ENCODE assay signal across 8 cellular contexts in the genomic region with DNA sequence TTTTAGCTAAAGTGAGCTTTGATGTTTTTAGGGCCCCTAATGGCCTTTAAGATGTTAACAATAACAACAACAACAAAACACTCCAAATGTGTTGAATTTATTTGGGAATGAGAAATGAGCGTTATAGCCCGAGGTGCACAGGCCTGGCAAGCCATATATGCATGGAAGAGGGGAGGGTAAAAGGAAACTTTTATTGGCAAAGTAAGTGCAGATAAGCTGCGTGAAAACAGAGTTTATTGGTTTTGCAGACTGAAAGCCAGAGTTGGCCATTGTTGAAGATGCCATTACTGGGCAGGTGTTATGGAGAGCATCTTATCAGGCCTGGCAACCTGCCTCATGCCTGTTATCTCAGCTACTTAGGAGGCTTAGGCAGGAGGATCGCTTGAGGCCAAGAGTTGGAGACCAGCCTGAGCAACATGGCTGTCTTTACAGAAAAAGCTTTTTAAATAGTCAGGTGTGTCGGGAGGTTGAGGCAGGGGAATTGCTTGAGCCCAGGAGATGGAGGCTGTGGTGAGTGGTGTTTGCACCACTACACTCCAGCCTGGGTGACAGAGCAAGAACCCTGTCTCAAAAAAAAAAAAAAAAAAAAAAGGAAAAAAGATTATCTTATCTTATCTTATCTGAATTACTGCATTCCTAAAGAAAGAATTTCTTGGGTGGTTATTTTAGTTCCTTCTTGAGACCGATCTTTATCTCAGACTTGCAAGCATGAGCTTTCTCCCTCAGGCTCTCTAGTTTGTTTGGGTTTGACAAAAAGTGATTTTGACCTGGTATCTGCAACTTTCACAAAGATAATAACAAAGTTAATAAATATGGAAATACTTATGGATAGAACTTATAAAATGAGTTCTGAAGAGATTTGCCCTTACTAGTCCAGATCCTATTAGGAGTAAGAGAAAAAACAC. TPM values are rescaled to one million over a fixed set of nuclear protein-coding genes. Genes with fewer than 3 reads are reported as not detected.
DNase-seq lines count a peak whose midpoint lies in the region; ATAC-seq and TF ChIP-seq lines count a peak whose summit lies in the region.

No MANE protein-coding gene starts in this region.

- peaks cover 26% of the 10 kb centered on the region for H3K4me1 Mint-ChIP-seq in activated naive CD4-positive, alpha-beta T cell treated with anti-CD3 and anti-CD28 coated beads, Interleukin-2, amount 10 ng/mL, durations not matched to agents 7 days and 5 days
- H3K4me1 Mint-ChIP-seq in type B pancreatic cell (ENCODE audit: unreplicated experiment) = peaks cover 44% of the 10 kb centered on the region

- H3K27ac ChIP-seq in angular gyrus (ENCODE audit: low read depth, low read length) = peak overlapping the region; percentile 93

- H3K27me3 Mint-ChIP-seq in activated naive CD4-positive, alpha-beta T cell treated with anti-CD3 and anti-CD28 coated beads, Interleukin-2, amount 10 ng/mL, durations not matched to agents 7 days and 5 days = no peaks in the 10 kb centered on the region
- H3K27me3 Mint-ChIP-seq in type B pancreatic cell = no peaks in the 10 kb centered on the region

- H3K4me3 Mint-ChIP-seq in activated naive CD4-positive, alpha-beta T cell treated with anti-CD3 and anti-CD28 coated beads, Interleukin-2, amount 10 ng/mL, durations not matched to agents 7 days and 5 days = peak overlapping the region; percentile 60
- peak overlapping the region; percentile 87 for H3K4me3 Mint-ChIP-seq in type B pancreatic cell

- peak; percentile 15 for ATAC-seq in left colon
- no peak for ATAC-seq in HG02678 (IDR thresholded peaks at IDR 0.05; ENCODE audit: unreplicated experiment)

- DNase-seq in activated naive CD4-positive, alpha-beta T cell treated with anti-CD3 and anti-CD28 coated beads, Interleukin-2, amount 10 ng/mL, durations not matched to agents 7 days and 5 days = no peak
- DNase-seq in activated naive CD4-positive, alpha-beta T cell (lab: John Stamatoyannopoulos, UW) = no peak
- DNase-seq in left colon (peak; percentile 38 to 39), type B pancreatic cell (ENCODE audit: extremely low spot score, unreplicated experiment) (no peak), GM19240 (ENCODE audit: insufficient read length, low spot score) (no peak)
- DNase-seq in activated CD4-positive, CD25-positive, alpha-beta regulatory T cell treated with anti-CD3 and anti-CD28 coated beads, Interleukin-2, amount 50 U/mL, for 72 hours = no peak

- no peak overlapping the region for H3K27ac Mint-ChIP-seq in activated naive CD4-positive, alpha-beta T cell treated with anti-CD3 and anti-CD28 coated beads, Interleukin-2, amount 10 ng/mL, durations not matched to agents 7 days and 5 days
- H3K27ac Mint-ChIP-seq in type B pancreatic cell = peak overlapping the region; percentile 95

- no peaks in the 10 kb centered on the region for H3K9me3 Mint-ChIP-seq in activated naive CD4-positive, alpha-beta T cell treated with anti-CD3 and anti-CD28 coated beads, Interleukin-2, amount 10 ng/mL, durations not matched to agents 7 days and 5 days
- no peaks in the 10 kb centered on the region for H3K9me3 Mint-ChIP-seq in type B pancreatic cell

- intact Hi-C loops in left colon (cut with DNase I, micrococcal nuclease) = no loop called here

- peaks cover 1% of the 10 kb centered on the region for H3K36me3 Mint-ChIP-seq in activated naive CD4-positive, alpha-beta T cell treated with anti-CD3 and anti-CD28 coated beads, Interleukin-2, amount 10 ng/mL, durations not matched to agents 7 days and 5 days
- no peaks in the 10 kb centered on the region for H3K36me3 Mint-ChIP-seq in type B pancreatic cell

- CTCF ChIA-PET in activated naive CD4-positive, alpha-beta T cell treated with anti-CD3 and anti-CD28 coated beads, Interleukin-2, amount 10 ng/mL, durations not matched to agents 7 days and 5 days (lab: Charles Lee) = interaction anchor here (1.3 kb wide), 1 partner anchor 17 kb away, joined by 4 read pairs; no protein-coding TSS in a partner anchor

- no peak for TF ChIP-seq CTCF in type B pancreatic cell (conservative IDR thresholded peaks at IDR 0.05)

RNA-seq across cellular contexts. Expression of a gene that starts 1.7 kb away (rescaled TPM):
- 10 to 100 TPM; 68.8 to 95.2 TPM for total RNA-seq in left colon
- total RNA-seq in type B pancreatic cell (ENCODE audit: low replicate concordance) = 39.4 and 83.1 TPM in 2 replicates

RNA-seq across cellular contexts. Expression of a gene that starts 19.0 kb away (rescaled TPM):
- total RNA-seq in left colon (10 to 100 TPM; 38.2 to 40.4 TPM), type B pancreatic cell (ENCODE audit: low replicate concordance) (36.7 and 37.1 TPM in 2 replicates)

Comparison
In these comparisons a context has a peak if more than half of its experiments do, and no peak if none do; other contexts are left out.
1. DNase-seq: peak in left colon (2 of 2); none in activated naive CD4-positive, alpha-beta T cell treated with anti-CD3 and anti-CD28 coated beads, Interleukin-2, amount 10 ng/mL, durations not matched to agents 7 days and 5 days (single experiment), activated naive CD4-positive, alpha-beta T cell (0 of 4), type B pancreatic cell (single experiment), activated CD4-positive, CD25-positive, alpha-beta regulatory T cell treated with anti-CD3 and anti-CD28 coated beads, Interleukin-2, amount 50 U/mL, for 72 hours (single experiment) and GM19240 (single experiment).